Comparison of ENCODE assay signal across 13 cellular contexts in the genomic region with DNA sequence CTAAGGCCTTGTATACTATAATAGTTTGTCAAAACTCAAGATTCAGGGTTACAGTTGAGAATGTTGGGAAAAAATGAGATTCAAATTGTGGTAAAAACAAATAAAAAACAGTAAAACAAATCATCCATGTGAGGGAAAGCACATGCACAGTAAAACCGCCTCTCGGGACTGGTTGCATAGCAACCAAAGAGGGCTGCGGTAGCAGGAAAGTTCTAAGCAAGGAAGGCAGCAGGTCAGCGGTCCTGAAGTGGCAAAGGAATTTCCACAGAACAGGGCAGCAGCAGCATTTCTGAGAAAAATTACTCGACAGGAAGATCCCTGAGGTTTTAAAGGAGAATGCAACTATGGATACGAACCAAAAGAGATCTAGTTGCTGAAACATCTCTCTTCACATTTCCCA.
DNase-seq lines count a peak whose midpoint lies in the region; ATAC-seq and TF ChIP-seq lines count a peak whose summit lies in the region.
"Had no signal": no experiment of that assay in that cellular context is flagged by ENCODE, and none has a peak within 500 bp of the region (broad histone marks: within the 10 kb centered on the region; RNA-seq: fewer than 3 reads in every experiment).

No MANE protein-coding gene starts in this region.

- H3K27ac ChIP-seq in heart left ventricle (no peak overlapping the region), MM.1S (ENCODE audit: low read length) (no peak overlapping the region)
- H3K27ac ChIP-seq: foreskin keratinocyte, SJSA1 had no signal

- no peak overlapping the region for H3K4me2 ChIP-seq in MM.1S (ENCODE audit: low read depth, low read length)

- TF ChIP-seq CTCF in heart left ventricle (IDR thresholded peaks at IDR 0.05) = no peak
- TF ChIP-seq CTCF in MM.1S (IDR thresholded peaks at IDR 0.05; ENCODE audit: low read length) = no peak

- ATAC-seq in heart left ventricle = peak in 1 of 4 donors; percentile 61
- ATAC-seq: activated CD4-positive, alpha-beta T cell treated with anti-CD3 and anti-CD28 coated beads for 36 hours; foreskin keratinocyte; stimulated activated naive CD8-positive, alpha-beta T cell treated with anti-CD3 and anti-CD28 coated beads, Interleukin-15, amount 100 ng/mL, for 72 hours had no signal

- H3K9me2 ChIP-seq in MM.1S (replicated peaks; ENCODE audit: insufficient read depth, low read length) = no peaks in the 10 kb centered on the region

- no peaks in the 10 kb centered on the region for H3K4me1 ChIP-seq in heart left ventricle
- no peaks in the 10 kb centered on the region for H3K4me1 ChIP-seq in MM.1S (ENCODE audit: low read length)
- H3K4me1 ChIP-seq: foreskin keratinocyte had no signal

- no peak overlapping the region for H2AFZ ChIP-seq in MM.1S (ENCODE audit: low read length)

- H3K4me3 ChIP-seq in heart left ventricle (no peak overlapping the region), MM.1S (ENCODE audit: low read length) (no peak overlapping the region)
- H3K4me3 ChIP-seq: SJSA1 had no signal

- H3K36me3 ChIP-seq in heart left ventricle (no peaks in the 10 kb centered on the region), MM.1S (replicated peaks; ENCODE audit: insufficient read depth, low read length) (no peaks in the 10 kb centered on the region)
- H3K36me3 ChIP-seq: SJSA1 had no signal

- H3F3A ChIP-seq in MM.1S (ENCODE audit: insufficient read depth, low read length) = no peaks in the 10 kb centered on the region

- WGBS in heart left ventricle, 4 donors = 25 to 31% (median 29%) methylated on average over 6 of the region's 6 CpGs

- H3K9me3 ChIP-seq in heart left ventricle = no peaks in the 10 kb centered on the region
- no peaks in the 10 kb centered on the region for H3K9me3 ChIP-seq in MM.1S (replicated peaks; ENCODE audit: insufficient read depth, low read length)
- H3K9me3 ChIP-seq: SJSA1 had no signal

- no peak overlapping the region for H3K9ac ChIP-seq in MM.1S (ENCODE audit: low read length)

- DNase-seq in EL = peak; percentile 11
- DNase-seq in UCSD-AML1 (lab: John Stamatoyannopoulos, UW; ENCODE audit: unreplicated experiment) = peak; percentile 17
- DNase-seq in heart left ventricle = peak in 3 of 5 donors; percentile 21 to 44 (median 29)
- DNase-seq in retina = peak; percentile 34
- no peak for DNase-seq in stimulated activated CD4-positive, alpha-beta T cell treated with anti-CD3 and anti-CD28 coated beads, Interleukin-1b, Interleukin-23, amount 100 ng/mL, for 48 hours
- DNase-seq in MM.1S = no peak
- DNase-seq in NCI-H2107 (lab: John Stamatoyannopoulos, UW) = no peak
- DNase-seq: activated CD4-positive, alpha-beta T cell treated with anti-CD3 and anti-CD28 coated beads for 36 hours; foreskin keratinocyte; nucleus accumbens; stimulated activated CD4-positive, alpha-beta T cell treated with anti-CD3 and anti-CD28 coated beads, Interleukin-4, amount 100 ng/mL, for 4 hours; stimulated activated naive CD8-positive, alpha-beta T cell treated with anti-CD3 and anti-CD28 coated beads, Interleukin-15, amount 100 ng/mL, for 72 hours had no signal

- H3K27me3 ChIP-seq in heart left ventricle = no peaks in the 10 kb centered on the region
- no peaks in the 10 kb centered on the region for H3K27me3 ChIP-seq in MM.1S (replicated peaks; ENCODE audit: insufficient read depth, low read length)
- H3K27me3 ChIP-seq: foreskin keratinocyte, SJSA1 had no signal

- TF ChIP-seq POLR2A in heart left ventricle (IDR thresholded peaks at IDR 0.05) = no peak

- H3K79me2 ChIP-seq in MM.1S (ENCODE audit: low read length) = no peaks in the 10 kb centered on the region

- intact Hi-C loops in heart left ventricle (cut with DNase I) = loop anchor here in 4 of 10 donors (5.0 to 10.0 kb wide), 3 partner anchors 298 to 1890 kb away; no protein-coding TSS in a partner anchor

- no peaks in the 10 kb centered on the region for H4K20me1 ChIP-seq in MM.1S (ENCODE audit: insufficient read depth, low read length)

Comparison
In these comparisons a context has a peak if more than half of its experiments do, and no peak if none do; other contexts are left out.
1. DNase-seq: peak in EL (single experiment), UCSD-AML1 (single experiment), heart left ventricle (3 of 5) and retina (single experiment); none in stimulated activated CD4-positive, alpha-beta T cell treated with anti-CD3 and anti-CD28 coated beads, Interleukin-1b, Interleukin-23, amount 100 ng/mL, for 48 hours (single experiment), MM.1S (single experiment) and NCI-H2107 (single experiment).